ENCODE assay signal across 16 cellular contexts in the genomic region with DNA sequence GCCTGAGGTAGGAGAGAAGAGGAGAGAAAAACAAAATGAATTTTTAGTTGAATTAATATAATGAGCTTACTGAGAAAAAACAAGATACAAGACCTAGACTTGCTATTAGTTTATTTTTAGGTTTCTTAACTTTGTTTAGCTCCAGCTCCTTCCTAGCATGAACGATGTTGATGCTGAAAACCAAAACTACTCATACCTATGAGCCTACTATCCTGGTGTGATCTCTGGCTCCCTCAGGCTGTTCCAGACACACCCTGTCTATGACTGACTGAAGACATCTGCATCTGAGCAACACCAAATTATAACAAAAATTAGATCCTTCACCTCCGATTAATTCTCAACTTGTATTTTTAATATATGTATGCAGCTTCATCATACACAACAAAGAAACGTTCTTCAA.
"Had no signal": no experiment of that assay in that cellular context is flagged by ENCODE, and none has a peak within 500 bp of the region (broad histone marks: within the 10 kb centered on the region; RNA-seq: fewer than 3 reads in every experiment).

No MANE protein-coding gene starts in this region.

- H3K27ac Mint-ChIP-seq: activated naive CD8-positive, alpha-beta T cell; activated T-helper 1 cell treated with anti-CD3 and anti-CD28 coated beads, Interleukin-12 subunit alpha, Interleukin-12 subunit beta, Interleukin-2, Interleukin-4 antibody, amounts not matched to agents 30 ng/mL and 10 ng/mL and 1 ng/mL, durations not matched to agents 14 hours and 24 hours and 36 hours; effector memory CD8-positive, alpha-beta T cell; natural killer cell had no signal

- H3K4me3 ChIP-seq: gastrocnemius medialis, pancreas, right lobe of liver, testis, upper lobe of right lung had no signal

- H3K4me1 ChIP-seq: gastrocnemius medialis, right lobe of liver, testis, upper lobe of right lung had no signal

- FAIRE-seq: pancreas, small intestine, TTC549 had no signal

- ATAC-seq: effector memory CD8-positive, alpha-beta T cell; gastrocnemius medialis; natural killer cell; pancreas; right lobe of liver had no signal

- H3K36me3 Mint-ChIP-seq: activated naive CD8-positive, alpha-beta T cell; natural killer cell had no signal

- H3K4me1 Mint-ChIP-seq: natural killer cell had no signal

- H3K9me3 ChIP-seq: gastrocnemius medialis, pancreas, right lobe of liver, testis, upper lobe of right lung had no signal

- H3K27me3 Mint-ChIP-seq: effector memory CD8-positive, alpha-beta T cell had no signal

- H3K4me3 Mint-ChIP-seq: activated naive CD8-positive, alpha-beta T cell; activated T-helper 1 cell treated with anti-CD3 and anti-CD28 coated beads, Interleukin-12 subunit alpha, Interleukin-12 subunit beta, Interleukin-2, Interleukin-4 antibody, amounts not matched to agents 30 ng/mL and 10 ng/mL and 1 ng/mL, durations not matched to agents 14 hours and 24 hours and 36 hours; effector memory CD8-positive, alpha-beta T cell; natural killer cell had no signal

- DNase-seq: activated CD4-positive, alpha-beta T cell treated with anti-CD3 and anti-CD28 coated beads, Interleukin-2, amount 50 U/mL, for 4 hours; activated gamma-delta T cell treated with Interleukin-2 at 50 U/mL for 16 hours; caudate nucleus; effector memory CD8-positive, alpha-beta T cell; gastrocnemius medialis; head of caudate nucleus; natural killer cell; pancreas; right lobe of liver; small intestine; stimulated activated CD4-positive, alpha-beta T cell treated with anti-CD3 and anti-CD28 coated beads, Interleukin-4, amount 100 ng/mL, for 1 hour; testis; upper lobe of right lung had no signal

- H3K27me3 ChIP-seq: gastrocnemius medialis, pancreas, right lobe of liver, testis, upper lobe of right lung had no signal

- H3K36me3 ChIP-seq: gastrocnemius medialis, pancreas, right lobe of liver, upper lobe of right lung had no signal

- H3K27ac ChIP-seq: gastrocnemius medialis, pancreas, right lobe of liver, testis, upper lobe of right lung had no signal
